1 cellular context compared by ENCODE assay signal in genomic region chrX:11375614-11376119, GRCh38.
TF ChIP-seq lines count a peak whose summit lies in the region.

No MANE protein-coding gene starts in this region.

TF ChIP-seq in K562, 482 proteins besides CTCF, POLR2A, EP300 and RAD21 (continued from another document and continues in another):
- peak; percentile 88; the same call in 1 of the 2 replicates for TF ChIP-seq TRIM25 (IDR thresholded peaks at IDR 0.05; ENCODE audit: borderline replicate concordance)
- no peak for TF ChIP-seq SAP30 (IDR thresholded peaks at IDR 0.05; ENCODE audit: borderline replicate concordance, insufficient read depth, low read depth, low read length, poor library complexity, severe bottlenecking)
- peak; percentile 85 to 87 for TF ChIP-seq KDM1A (IDR thresholded peaks at IDR 0.05)
- TF ChIP-seq BRD4 (IDR thresholded peaks at IDR 0.05) = peak; percentile 51; the same call in 1 of the 2 replicates
- TF ChIP-seq SUPT5H (IDR thresholded peaks at IDR 0.05) = peak; percentile 40; the same call in 1 of the 2 replicates
- TF ChIP-seq RBBP5 (IDR thresholded peaks at IDR 0.05; ENCODE audit: borderline replicate concordance, insufficient read depth, low read length, poor library complexity, severe bottlenecking) = no peak
- peak; percentile 95 for TF ChIP-seq SOX6 (IDR thresholded peaks at IDR 0.05)
- TF ChIP-seq CREB3L1 (IDR thresholded peaks at IDR 0.05; ENCODE audit: borderline replicate concordance, low read depth) = no peak
- peak; percentile 85; the same call in 1 of the 2 replicates for TF ChIP-seq ZNF512 (tag; IDR thresholded peaks at IDR 0.05)
- peak; percentile 90 for TF ChIP-seq TCF3 (CRISPR knock-in tag; IDR thresholded peaks at IDR 0.05)
- TF ChIP-seq MEF2A (IDR thresholded peaks at IDR 0.05; ENCODE audit: control insufficient read depth, low read depth, low read length) = peak; percentile 92
- TF ChIP-seq HLTF (IDR thresholded peaks at IDR 0.05) = peak; percentile 93
- no peak for TF ChIP-seq NRF1 (conservative IDR thresholded peaks at IDR 0.05 in 1 of 2, IDR thresholded peaks at IDR 0.05 in 1 of 2)
- no peak for TF ChIP-seq TSC22D4 (tag; IDR thresholded peaks at IDR 0.05)
- no peak for TF ChIP-seq CTCFL (IDR thresholded peaks at IDR 0.05; ENCODE audit: borderline replicate concordance, insufficient read depth, low read depth, low read length, poor library complexity, severe bottlenecking)
- TF ChIP-seq ZEB2 (IDR thresholded peaks at IDR 0.05) = peak; percentile 75
- TF ChIP-seq SRF (CRISPR knock-in tag; IDR thresholded peaks at IDR 0.05) = no peak
- TF ChIP-seq KLF16 (IDR thresholded peaks at IDR 0.05) = peak; percentile 88
- no peak for TF ChIP-seq TCF15 (CRISPR knock-in tag; IDR thresholded peaks at IDR 0.05)
- no peak for TF ChIP-seq ZNF445 (CRISPR knock-in tag; IDR thresholded peaks at IDR 0.05; ENCODE audit: low read depth)
- peak; percentile 71 for TF ChIP-seq NEUROD1 (IDR thresholded peaks at IDR 0.05; ENCODE audit: borderline replicate concordance, low read depth, low read length, partially characterized antibody)
- TF ChIP-seq CSDE1 (IDR thresholded peaks at IDR 0.05) = 0 out of 4 replicates have a peak, but pooled peaks of 1 of the 2 experiments have one; percentile 76
- TF ChIP-seq RBM15 (IDR thresholded peaks at IDR 0.05; ENCODE audit: insufficient read depth, low read length) = no peak
- no peak for TF ChIP-seq KLF13 (tag; IDR thresholded peaks at IDR 0.05; ENCODE audit: borderline replicate concordance, low read depth)
- no peak for TF ChIP-seq HNRNPUL1 (IDR thresholded peaks at IDR 0.05; ENCODE audit: low read length)
- no peak for TF ChIP-seq NR3C1 (CRISPR knock-in tag; IDR thresholded peaks at IDR 0.05)
- TF ChIP-seq NKRF (IDR thresholded peaks at IDR 0.05; ENCODE audit: borderline replicate concordance) = no peak
- peak; percentile 78 for TF ChIP-seq HDAC2 (IDR thresholded peaks at IDR 0.05)
- peak; percentile 86 for TF ChIP-seq NCOA1 (IDR thresholded peaks at IDR 0.05; ENCODE audit: low read depth)
- TF ChIP-seq THRAP3 (IDR thresholded peaks at IDR 0.05; ENCODE audit: borderline replicate concordance) = peak; percentile 92
- TF ChIP-seq ZNF77 (CRISPR knock-in tag; IDR thresholded peaks at IDR 0.05) = no peak
- TF ChIP-seq BCOR (IDR thresholded peaks at IDR 0.05) = peak; percentile 66; the same call in 1 of the 2 replicates
- peak; percentile 52; the same call in 1 of the 2 replicates for TF ChIP-seq ZNF395 (CRISPR knock-in tag; IDR thresholded peaks at IDR 0.05)
- TF ChIP-seq ZNF655 (CRISPR knock-in tag; IDR thresholded peaks at IDR 0.05) = no peak
- TF ChIP-seq ARID3A (IDR thresholded peaks at IDR 0.05; ENCODE audit: borderline replicate concordance, low read depth, low read length) = 0 out of 2 replicates have a peak, but pooled peaks have one; percentile 12
- no peak for TF ChIP-seq ZC3H8 (IDR thresholded peaks at IDR 0.05)
- TF ChIP-seq ZNF354B (CRISPR knock-in tag; IDR thresholded peaks at IDR 0.05) = no peak
- no peak for TF ChIP-seq HMG20B (CRISPR knock-in tag; IDR thresholded peaks at IDR 0.05)
- TF ChIP-seq DLX4 (CRISPR knock-in tag; IDR thresholded peaks at IDR 0.05) = no peak
- 0 out of 2 replicates have a peak, but pooled peaks have one; percentile 59 for TF ChIP-seq ZNF197 (CRISPR knock-in tag; IDR thresholded peaks at IDR 0.05; ENCODE audit: low read depth)
- peak; percentile 75; the same call in 1 of the 2 replicates for TF ChIP-seq CC2D1A (IDR thresholded peaks at IDR 0.05)
- TF ChIP-seq IFI16 (CRISPR knock-in tag; IDR thresholded peaks at IDR 0.05) = no peak
- no peak for TF ChIP-seq ZFPM2 (CRISPR knock-in tag; IDR thresholded peaks at IDR 0.05)
- no peak for TF ChIP-seq E2F3 (CRISPR knock-in tag; IDR thresholded peaks at IDR 0.05)
- peak; percentile 46; the same call in 1 of the 2 replicates for TF ChIP-seq BACH1 (tag; IDR thresholded peaks at IDR 0.05)
- TF ChIP-seq ETV6 (IDR thresholded peaks at IDR 0.05; ENCODE audit: borderline replicate concordance in 1 of 2, low read depth in 2 of 2, low read length in 1 of 2) = no peak
- TF ChIP-seq ETV6 (CRISPR knock-in tag; IDR thresholded peaks at IDR 0.05; ENCODE audit: borderline replicate concordance) = no peak
- no peak for TF ChIP-seq SRSF7 (optimal IDR thresholded peaks at IDR 0.05; ENCODE audit: low read depth, low read length)
- TF ChIP-seq CEBPG (CRISPR knock-in tag; IDR thresholded peaks at IDR 0.05) = no peak
- no peak for TF ChIP-seq CEBPG (tag; conservative IDR thresholded peaks at IDR 0.05 in 1 of 2, IDR thresholded peaks at IDR 0.05 in 1 of 2)
- TF ChIP-seq ZFP30 (CRISPR knock-in tag; IDR thresholded peaks at IDR 0.05; ENCODE audit: borderline replicate concordance) = no peak
- TF ChIP-seq HDAC1 (IDR thresholded peaks at IDR 0.05) = peak; percentile 42 to 76; a peak in 2 of 4 replicates
- TF ChIP-seq ARID3B (CRISPR knock-in tag; IDR thresholded peaks at IDR 0.05; ENCODE audit: borderline replicate concordance) = no peak
- TF ChIP-seq RCOR1 (IDR thresholded peaks at IDR 0.05; ENCODE audit: borderline replicate concordance in 1 of 2, low read depth in 2 of 2, low read length in 2 of 2) = peak in 1 of 2 experiments; percentile 76; a peak in 3 of 4 replicates
- no peak for TF ChIP-seq ZNF431 (CRISPR knock-in tag; IDR thresholded peaks at IDR 0.05)
